ENCODE assay signal across 8 cellular contexts in genomic region chr9:131382850-131383729, GRCh38. TPM values are rescaled to one million over a fixed set of nuclear protein-coding genes. Genes with fewer than 3 reads are reported as not detected.
A peak's percentile ranks its signal among the peaks of the same experiment; 100 is the strongest.
DNase-seq lines count a peak whose midpoint lies in the region; ATAC-seq and TF ChIP-seq lines count a peak whose summit lies in the region.

No MANE protein-coding gene starts in this region.

- H3K4me3 ChIP-seq in lung = no peak overlapping the region

- no peak for TF ChIP-seq CTCF in lung (IDR thresholded peaks at IDR 0.05; ENCODE audit: control extremely low read depth, extremely low read depth)

- peaks cover 0 to 2% of the 10 kb centered on the region in 2 donors for H3K4me1 ChIP-seq in lung (ENCODE audit: control insufficient read depth in 2 of 2, insufficient read depth in 2 of 2, low read length in 2 of 2)

- no peaks in the 10 kb centered on the region for H3K36me3 ChIP-seq in lung (ENCODE audit: control insufficient read depth in 2 of 2, insufficient read depth in 2 of 2, low read length in 2 of 2)

- peak; percentile 85 for ATAC-seq in lung (ENCODE audit: insufficient read depth, low FRiP score)
- ATAC-seq in GM19351 (IDR thresholded peaks at IDR 0.05; ENCODE audit: unreplicated experiment) = no peak
- no peak for ATAC-seq in HG03520 (IDR thresholded peaks at IDR 0.05; ENCODE audit: unreplicated experiment)
- ATAC-seq in HG02840 (IDR thresholded peaks at IDR 0.05; ENCODE audit: low FRiP score, unreplicated experiment) = no peak
- ATAC-seq in HG02870 (IDR thresholded peaks at IDR 0.05; ENCODE audit: unreplicated experiment) = no peak

- peak overlapping the region; percentile 39 for H3K27ac ChIP-seq in cingulate gyrus (ENCODE audit: low read depth, low read length)
- H3K27ac ChIP-seq in lung (ENCODE audit: low read depth in 1 of 2, low read length in 1 of 2) = peak overlapping the region; percentile 12 to 48

- 71 to 87% methylated on average over 19 of the region's 19 CpGs for WGBS in lung, 2 donors

- H3K27me3 ChIP-seq in lung (ENCODE audit: control insufficient read depth, insufficient read depth) = no peaks in the 10 kb centered on the region

- no peaks in the 10 kb centered on the region for H3K9me3 ChIP-seq in lung (ENCODE audit: control insufficient read depth in 2 of 2, insufficient read depth in 1 of 2, low read length in 1 of 2)

- DNase-seq in ELR (ENCODE audit: low read depth) = peak; percentile 78
- peak; percentile 19 for DNase-seq in NCI-H2227 treated with DMSO at 0.1 percent for 48 hours (lab: John Stamatoyannopoulos, UW)
- DNase-seq in lung (ENCODE audit: low spot score) = peak; percentile 54

RNA-seq across cellular contexts. Expression of gene PRRC2B, which starts 10.8 kb away (rescaled TPM):
- 100 to 1,000 TPM; 124 to 171 TPM for total RNA-seq in lung
- polyA plus RNA-seq in lung = 10 to 100 TPM; 39.4 to 59.0 TPM

Comparison
In these comparisons a context has a peak if more than half of its experiments do, and no peak if none do; other contexts are left out.
1. DNase-seq: peak in every context shown above with its lines; median percentile 78 in ELR; 54 in lung; 19 in NCI-H2227 treated with DMSO at 0.1 percent for 48 hours.